In genomic region chr3:16336876-16337275, GRCh38 we compare ENCODE assay signal across 28 cellular contexts.
DNase-seq lines count a peak whose midpoint lies in the region; ATAC-seq and TF ChIP-seq lines count a peak whose summit lies in the region.
"Had no signal": no experiment of that assay in that cellular context is flagged by ENCODE, and none has a peak within 500 bp of the region (broad histone marks: within the 10 kb centered on the region; RNA-seq: fewer than 3 reads in every experiment).

No MANE protein-coding gene starts in this region.

- no peak for ATAC-seq in CD4-positive, alpha-beta T cell (ENCODE audit: poor library complexity)
- no peak for ATAC-seq in activated CD8-positive, alpha-beta T cell treated with anti-CD3 and anti-CD28 coated beads for 36 hours
- ATAC-seq in gastroesophageal sphincter, result no peak
- ATAC-seq: A549, gastrocnemius medialis, GM12878 had no signal

- no peaks in the 10 kb centered on the region for H3K27me3 Mint-ChIP-seq in activated T-cell treated with anti-CD3 and anti-CD28 coated beads, Interleukin-2, amount 50 U/mL, for 24 hours
- no peaks in the 10 kb centered on the region for H3K27me3 Mint-ChIP-seq in CD4-positive, alpha-beta T cell
- no peaks in the 10 kb centered on the region for H3K27me3 Mint-ChIP-seq in activated CD8-positive, alpha-beta T cell treated with anti-CD3 and anti-CD28 coated beads for 36 hours
- H3K27me3 Mint-ChIP-seq: brain had no signal

- TF ChIP-seq CTCF in CD4-positive, alpha-beta T cell (IDR thresholded peaks at IDR 0.05), result no peak
- no peak for TF ChIP-seq CTCF in activated CD8-positive, alpha-beta T cell treated with anti-CD3 and anti-CD28 coated beads for 36 hours (IDR thresholded peaks at IDR 0.05)
- no peak for TF ChIP-seq CTCF in gastroesophageal sphincter (IDR thresholded peaks at IDR 0.05)

- H3K36me3 ChIP-seq in gastroesophageal sphincter, result peaks cover 0 to 25% of the 10 kb centered on the region in 2 donors
- H3K36me3 ChIP-seq: ovary, WERI-Rb-1 had no signal

- peaks cover 83% of the 10 kb centered on the region for H3K36me3 Mint-ChIP-seq in activated T-cell treated with anti-CD3 and anti-CD28 coated beads, Interleukin-2, amount 50 U/mL, for 24 hours (ENCODE audit: low read depth)
- H3K36me3 Mint-ChIP-seq in CD4-positive, alpha-beta T cell (ENCODE audit: low read depth), result peaks cover 86% of the 10 kb centered on the region
- peaks cover 77% of the 10 kb centered on the region for H3K36me3 Mint-ChIP-seq in activated CD8-positive, alpha-beta T cell treated with anti-CD3 and anti-CD28 coated beads for 36 hours (ENCODE audit: low read depth)

- intact Hi-C loops in CD4-positive, alpha-beta T cell (cut with DNase I, micrococcal nuclease), result loop anchor here in 1 of 2 experiments (5.0 kb wide), 1 partner anchor 35 kb away; no protein-coding TSS in a partner anchor
- intact Hi-C loops in activated CD8-positive, alpha-beta T cell treated with anti-CD3 and anti-CD28 coated beads for 36 hours (cut with micrococcal nuclease), result no loop called here

- H3K27ac ChIP-seq in CD4-positive, alpha-beta T cell (ENCODE audit: low read depth, low read length), result no peak overlapping the region
- peak overlapping the region; percentile 61 to 86 (median 76) for H3K27ac ChIP-seq in gastroesophageal sphincter
- H3K27ac ChIP-seq: A549, gastrocnemius medialis, tibial artery, WERI-Rb-1 had no signal

- POLR2A ChIA-PET in CD4-positive, alpha-beta T cell (lab: Charles Lee), result interaction anchor here (1.1 to 2.7 kb wide), 5 partner anchors 16 to 50 kb away, joined by 3 to 12 read pairs (median 4); no protein-coding TSS in a partner anchor
- POLR2A ChIA-PET in activated CD8-positive, alpha-beta T cell treated with anti-CD3 and anti-CD28 coated beads for 36 hours (lab: Charles Lee), result interaction anchor here (1.0 to 1.3 kb wide), 2 partner anchors 16 to 173 kb away, joined by 4 read pairs; no protein-coding TSS in a partner anchor

- H3K4me1 Mint-ChIP-seq in activated T-cell treated with anti-CD3 and anti-CD28 coated beads, Interleukin-2, amount 50 U/mL, for 24 hours (ENCODE audit: low read depth), result peaks cover 68% of the 10 kb centered on the region
- H3K4me1 Mint-ChIP-seq in CD4-positive, alpha-beta T cell (ENCODE audit: low read depth), result peaks cover 78% of the 10 kb centered on the region
- peaks cover 51% of the 10 kb centered on the region for H3K4me1 Mint-ChIP-seq in activated CD8-positive, alpha-beta T cell treated with anti-CD3 and anti-CD28 coated beads for 36 hours (ENCODE audit: low read depth)

- no peak for TF ChIP-seq POLR2A in gastroesophageal sphincter (IDR thresholded peaks at IDR 0.05)

- peaks cover 9% of the 10 kb centered on the region for H3K9me3 Mint-ChIP-seq in activated T-cell treated with anti-CD3 and anti-CD28 coated beads, Interleukin-2, amount 50 U/mL, for 24 hours
- H3K9me3 Mint-ChIP-seq in CD4-positive, alpha-beta T cell, result peaks cover 5% of the 10 kb centered on the region
- peaks cover 12% of the 10 kb centered on the region for H3K9me3 Mint-ChIP-seq in activated CD8-positive, alpha-beta T cell treated with anti-CD3 and anti-CD28 coated beads for 36 hours

- no peak for TF ChIP-seq EP300 in gastroesophageal sphincter (IDR thresholded peaks at IDR 0.05)

- DNase-seq in activated T-cell treated with anti-CD3 and anti-CD28 coated beads, Interleukin-2, amount 50 U/mL, for 24 hours, result no peak
- DNase-seq in activated T-cell treated with anti-CD3 and anti-CD28 coated beads, Interleukin-2, amount 50 U/mL, for 1 hour, result no peak
- no peak for DNase-seq in CD4-positive, alpha-beta T cell
- no peak for DNase-seq in activated CD8-positive, alpha-beta T cell treated with anti-CD3 and anti-CD28 coated beads for 36 hours
- DNase-seq in DMS79 (lab: John Stamatoyannopoulos, UW) (no peak), NCI-H82 treated with DMSO at 0.1 percent for 48 hours (lab: John Stamatoyannopoulos, UW; ENCODE audit: unreplicated experiment) (no peak)
- DNase-seq in stimulated activated CD8-positive, alpha-beta memory T cell treated with anti-CD3 and anti-CD28 coated beads, Interleukin-4, amount 100 ng/mL, for 48 hours, result no peak
- DNase-seq: amniotic stem cell, cerebellar nuclear complex, dermis blood vessel endothelial cell, DMS 273 treated with DMSO at 0.1 percent for 48 hours, gastrocnemius medialis, NCI-H1092, NCI-H187, NCI-H2171, NCI-H510A, nephron progenitor cell, SIG-M5, small intestine, stomach, T-helper 9 cell, tibial artery, WERI-Rb-1 had no signal

- H3K27me3 ChIP-seq in CD4-positive, alpha-beta T cell (ENCODE audit: control insufficient read depth, insufficient read depth, low read length), result no peaks in the 10 kb centered on the region
- H3K27me3 ChIP-seq in gastroesophageal sphincter, result no peaks in the 10 kb centered on the region
- H3K27me3 ChIP-seq: gastrocnemius medialis, stomach, tibial artery had no signal

- H3K4me3 Mint-ChIP-seq in activated T-cell treated with anti-CD3 and anti-CD28 coated beads, Interleukin-2, amount 50 U/mL, for 24 hours, result no peak overlapping the region
- H3K4me3 Mint-ChIP-seq in CD4-positive, alpha-beta T cell, result no peak overlapping the region
- no peak overlapping the region for H3K4me3 Mint-ChIP-seq in activated CD8-positive, alpha-beta T cell treated with anti-CD3 and anti-CD28 coated beads for 36 hours
- H3K4me3 Mint-ChIP-seq: brain, nephron progenitor cell had no signal

- H3K27ac Mint-ChIP-seq in activated T-cell treated with anti-CD3 and anti-CD28 coated beads, Interleukin-2, amount 50 U/mL, for 24 hours, result peak overlapping the region; percentile 46
- H3K27ac Mint-ChIP-seq in CD4-positive, alpha-beta T cell, result peak overlapping the region; percentile 82
- peak overlapping the region; percentile 64 for H3K27ac Mint-ChIP-seq in activated CD8-positive, alpha-beta T cell treated with anti-CD3 and anti-CD28 coated beads for 36 hours

- H3K4me1 ChIP-seq in gastroesophageal sphincter, result peaks cover 0 to 61% (median 20%) of the 10 kb centered on the region in 3 donors
- H3K4me1 ChIP-seq: A549 had no signal

- no peak overlapping the region for H3K4me3 ChIP-seq in gastroesophageal sphincter
- H3K4me3 ChIP-seq: A549, gastrocnemius medialis, GM12878, ovary, stomach, tibial artery had no signal

- CTCF ChIA-PET in CD4-positive, alpha-beta T cell (lab: Charles Lee), result interaction anchor here (0.7 kb wide), 1 partner anchor 110 kb away, joined by 3 read pairs; no protein-coding TSS in a partner anchor
- CTCF ChIA-PET in activated CD8-positive, alpha-beta T cell treated with anti-CD3 and anti-CD28 coated beads for 36 hours (lab: Charles Lee), result interaction anchor here (1.3 to 2.0 kb wide), 3 partner anchors 17 to 213 kb away, joined by 3 to 8 read pairs (median 3); no protein-coding TSS in a partner anchor

- 70 to 82% methylated on average over 2 of the region's 7 CpGs for WGBS in gastroesophageal sphincter (ENCODE audit: low coverage in 1 of 2), 2 donors

- H3K9me3 ChIP-seq in CD4-positive, alpha-beta T cell (ENCODE audit: control insufficient read depth, low read length), result peaks cover under 1% of the 10 kb centered on the region
- peaks cover 0 to 10% (median 0%) of the 10 kb centered on the region in 3 donors for H3K9me3 ChIP-seq in gastroesophageal sphincter
- H3K9me3 ChIP-seq: gastrocnemius medialis, ovary, tibial artery had no signal
